ENCODE assay signal across 22 cellular contexts in genomic region chr10:6098156-6098555, GRCh38. TPM values are rescaled to one million over a fixed set of nuclear protein-coding genes. Genes with fewer than 3 reads are reported as not detected.
DNase-seq lines count a peak whose midpoint lies in the region; ATAC-seq and TF ChIP-seq lines count a peak whose summit lies in the region.
"Had no signal": no experiment of that assay in that cellular context is flagged by ENCODE, and none has a peak within 500 bp of the region (broad histone marks: within the 10 kb centered on the region; RNA-seq: fewer than 3 reads in every experiment).

No MANE protein-coding gene starts in this region.

- CTCF ChIA-PET in activated CD8-positive, alpha-beta T cell treated with anti-CD3 and anti-CD28 coated beads for 36 hours (lab: Charles Lee) = no interaction called here
- CTCF ChIA-PET in activated CD8-positive, alpha-beta T cell treated with anti-CD3 and anti-CD28 coated beads, Interleukin-2, amount 10 ng/mL, durations not matched to agents 7 days and 5 days (lab: Charles Lee) = no interaction called here
- CTCF ChIA-PET in CD4-positive, alpha-beta T cell (lab: Charles Lee) = no interaction called here

- TF ChIP-seq CTCF in activated CD8-positive, alpha-beta T cell treated with anti-CD3 and anti-CD28 coated beads for 36 hours (IDR thresholded peaks at IDR 0.05) = no peak
- TF ChIP-seq CTCF in CD4-positive, alpha-beta T cell (IDR thresholded peaks at IDR 0.05) = no peak

- no peaks in the 10 kb centered on the region for H3K27me3 Mint-ChIP-seq in activated CD8-positive, alpha-beta T cell treated with anti-CD3 and anti-CD28 coated beads for 36 hours
- H3K27me3 Mint-ChIP-seq in activated CD8-positive, alpha-beta T cell treated with anti-CD3 and anti-CD28 coated beads, Interleukin-2, amount 10 ng/mL, durations not matched to agents 7 days and 5 days (ENCODE audit: low read depth) = no peaks in the 10 kb centered on the region
- no peaks in the 10 kb centered on the region for H3K27me3 Mint-ChIP-seq in CD4-positive, alpha-beta T cell
- H3K27me3 Mint-ChIP-seq in T-helper 17 cell (no peaks in the 10 kb centered on the region), memory B cell (no peaks in the 10 kb centered on the region)

- peaks cover 57% of the 10 kb centered on the region for H3K4me1 Mint-ChIP-seq in activated CD8-positive, alpha-beta T cell treated with anti-CD3 and anti-CD28 coated beads for 36 hours (ENCODE audit: low read depth)
- H3K4me1 Mint-ChIP-seq in activated CD8-positive, alpha-beta T cell treated with anti-CD3 and anti-CD28 coated beads, Interleukin-2, amount 10 ng/mL, durations not matched to agents 7 days and 5 days (ENCODE audit: low read depth) = peaks cover 45% of the 10 kb centered on the region
- H3K4me1 Mint-ChIP-seq in CD4-positive, alpha-beta T cell (ENCODE audit: low read depth) = peaks cover 47% of the 10 kb centered on the region
- H3K4me1 Mint-ChIP-seq in T-helper 17 cell = peaks cover 32% of the 10 kb centered on the region
- H3K4me1 Mint-ChIP-seq in memory B cell = peaks cover 28% of the 10 kb centered on the region

- POLR2A ChIA-PET in activated CD8-positive, alpha-beta T cell treated with anti-CD3 and anti-CD28 coated beads for 36 hours (lab: Charles Lee) = interaction anchor here (0.9 kb wide), 1 partner anchor 9 kb away, joined by 3 read pairs; no protein-coding TSS in a partner anchor
- POLR2A ChIA-PET in activated CD8-positive, alpha-beta T cell treated with anti-CD3 and anti-CD28 coated beads, Interleukin-2, amount 10 ng/mL, durations not matched to agents 7 days and 5 days (lab: Charles Lee) = no interaction called here
- POLR2A ChIA-PET in CD4-positive, alpha-beta T cell (lab: Charles Lee) = no interaction called here

- intact Hi-C loops in activated CD8-positive, alpha-beta T cell treated with anti-CD3 and anti-CD28 coated beads for 36 hours (cut with micrococcal nuclease) = no loop called here
- intact Hi-C loops in CD4-positive, alpha-beta T cell (cut with DNase I, micrococcal nuclease) = no loop called here
- intact Hi-C loops in sciatic nerve (cut with DNase I) = no loop called here

- H3K4me3 Mint-ChIP-seq in activated CD8-positive, alpha-beta T cell treated with anti-CD3 and anti-CD28 coated beads for 36 hours = no peak overlapping the region
- H3K4me3 Mint-ChIP-seq in activated CD8-positive, alpha-beta T cell treated with anti-CD3 and anti-CD28 coated beads, Interleukin-2, amount 10 ng/mL, durations not matched to agents 7 days and 5 days = no peak overlapping the region
- no peak overlapping the region for H3K4me3 Mint-ChIP-seq in CD4-positive, alpha-beta T cell
- H3K4me3 Mint-ChIP-seq in T-helper 17 cell = no peak overlapping the region
- H3K4me3 Mint-ChIP-seq in memory B cell = no peak overlapping the region

- H3K27ac Mint-ChIP-seq in activated CD8-positive, alpha-beta T cell treated with anti-CD3 and anti-CD28 coated beads for 36 hours = peak overlapping the region; percentile 59
- H3K27ac Mint-ChIP-seq in activated CD8-positive, alpha-beta T cell treated with anti-CD3 and anti-CD28 coated beads, Interleukin-2, amount 10 ng/mL, durations not matched to agents 7 days and 5 days = no peak overlapping the region
- H3K27ac Mint-ChIP-seq in CD4-positive, alpha-beta T cell = peak overlapping the region; percentile 29
- H3K27ac Mint-ChIP-seq in T-helper 17 cell = peak overlapping the region; percentile 37
- H3K27ac Mint-ChIP-seq in memory B cell = peak overlapping the region; percentile 4

- peaks cover 71% of the 10 kb centered on the region for H3K36me3 Mint-ChIP-seq in activated CD8-positive, alpha-beta T cell treated with anti-CD3 and anti-CD28 coated beads for 36 hours (ENCODE audit: low read depth)
- peaks cover 68% of the 10 kb centered on the region for H3K36me3 Mint-ChIP-seq in activated CD8-positive, alpha-beta T cell treated with anti-CD3 and anti-CD28 coated beads, Interleukin-2, amount 10 ng/mL, durations not matched to agents 7 days and 5 days (ENCODE audit: low read depth)
- H3K36me3 Mint-ChIP-seq in CD4-positive, alpha-beta T cell (ENCODE audit: low read depth) = peaks cover 66% of the 10 kb centered on the region
- H3K36me3 Mint-ChIP-seq in T-helper 17 cell (ENCODE audit: low read depth) (peaks cover 6% of the 10 kb centered on the region), memory B cell (peaks cover 26% of the 10 kb centered on the region)

- H3K9me3 ChIP-seq in CD4-positive, alpha-beta T cell (ENCODE audit: control insufficient read depth, low read length) = no peaks in the 10 kb centered on the region
- H3K9me3 ChIP-seq in T-helper 17 cell (ENCODE audit: control insufficient read depth, low read length, poor library complexity, severe bottlenecking) = no peaks in the 10 kb centered on the region
- H3K9me3 ChIP-seq: SK-N-SH had no signal

- no peaks in the 10 kb centered on the region for H3K27me3 ChIP-seq in CD4-positive, alpha-beta T cell (ENCODE audit: control insufficient read depth, insufficient read depth, low read length)

- ATAC-seq in activated CD8-positive, alpha-beta T cell treated with anti-CD3 and anti-CD28 coated beads for 36 hours = no peak
- no peak for ATAC-seq in activated CD8-positive, alpha-beta T cell treated with anti-CD3 and anti-CD28 coated beads, Interleukin-2, amount 10 ng/mL, durations not matched to agents 7 days and 5 days
- ATAC-seq in CD4-positive, alpha-beta T cell (ENCODE audit: poor library complexity) = no peak
- ATAC-seq in T-helper 17 cell = no peak
- ATAC-seq in memory B cell (ENCODE audit: low read depth) = no peak
- no peak for ATAC-seq in HG02588 (IDR thresholded peaks at IDR 0.05; ENCODE audit: unreplicated experiment)
- ATAC-seq in sciatic nerve = no peak
- ATAC-seq: Panc1 had no signal

- no peaks in the 10 kb centered on the region for H3K9me3 Mint-ChIP-seq in activated CD8-positive, alpha-beta T cell treated with anti-CD3 and anti-CD28 coated beads for 36 hours
- H3K9me3 Mint-ChIP-seq in activated CD8-positive, alpha-beta T cell treated with anti-CD3 and anti-CD28 coated beads, Interleukin-2, amount 10 ng/mL, durations not matched to agents 7 days and 5 days (ENCODE audit: insufficient read depth) = no peaks in the 10 kb centered on the region
- H3K9me3 Mint-ChIP-seq in CD4-positive, alpha-beta T cell = no peaks in the 10 kb centered on the region
- H3K9me3 Mint-ChIP-seq in memory B cell = no peaks in the 10 kb centered on the region

- no peak overlapping the region for H3K27ac ChIP-seq in CD4-positive, alpha-beta T cell (ENCODE audit: low read depth, low read length)
- H3K27ac ChIP-seq: C4-2B had no signal

- DNase-seq in activated CD8-positive, alpha-beta T cell treated with anti-CD3 and anti-CD28 coated beads for 36 hours = no peak
- no peak for DNase-seq in activated CD8-positive, alpha-beta T cell treated with anti-CD3 and anti-CD28 coated beads, Interleukin-2, amount 10 ng/mL, durations not matched to agents 7 days and 5 days
- DNase-seq in CD4-positive, alpha-beta T cell = no peak
- DNase-seq in T-helper 17 cell (no peak), memory B cell (ENCODE audit: low spot score in 2 of 2) (no peak), sciatic nerve (ENCODE audit: low spot score) (no peak)
- DNase-seq: DMS79 treated with DMSO at 0.1 percent for 48 hours, H7, Karpas-422, MV-4-11, NCI-H1694, NCI-H2081, NCI-H2171, NCI-H345, NCI-H524, NCI-H774, SIG-M5, SK-N-SH had no signal

RNA-seq across cellular contexts. Expression of gene RBM17, which starts 9.3 kb away (rescaled TPM):
- total RNA-seq in activated CD8-positive, alpha-beta T cell treated with anti-CD3 and anti-CD28 coated beads for 36 hours = 100 to 1,000 TPM; 284 to 285 TPM
- total RNA-seq in activated CD8-positive, alpha-beta T cell treated with anti-CD3 and anti-CD28 coated beads, Interleukin-2, amount 10 ng/mL, durations not matched to agents 7 days and 5 days = 100 to 1,000 TPM; 213 to 217 TPM
- total RNA-seq in CD4-positive, alpha-beta T cell = 100 to 1,000 TPM; 143 to 150 TPM
- 100 to 1,000 TPM; 133 to 146 TPM for total RNA-seq in T-helper 17 cell
- 95.0 TPM for total RNA-seq in sciatic nerve

RNA-seq across cellular contexts. Expression of gene IL2RA, which starts 36.0 kb away (rescaled TPM):
- total RNA-seq in activated CD8-positive, alpha-beta T cell treated with anti-CD3 and anti-CD28 coated beads for 36 hours = 100 to 1,000 TPM; 868 to 874 TPM
- total RNA-seq in activated CD8-positive, alpha-beta T cell treated with anti-CD3 and anti-CD28 coated beads, Interleukin-2, amount 10 ng/mL, durations not matched to agents 7 days and 5 days = 100 to 1,000 TPM; 174 to 177 TPM
- 1 to 10 TPM; 4.9 to 5.4 TPM for total RNA-seq in CD4-positive, alpha-beta T cell
- total RNA-seq in T-helper 17 cell (10 to 100 TPM; 51.7 to 59.2 TPM), sciatic nerve (1.1 TPM)
- total RNA-seq: H7, M059J had no signal

Comparison
In these comparisons a context has a peak if more than half of its experiments do, and no peak if none do; other contexts are left out.
1. RNA of gene IL2RA, which starts 36.0 kb away (total RNA-seq): 868 to 874 TPM in activated CD8-positive, alpha-beta T cell treated with anti-CD3 and anti-CD28 coated beads for 36 hours, 174 to 177 TPM in activated CD8-positive, alpha-beta T cell treated with anti-CD3 and anti-CD28 coated beads, Interleukin-2, amount 10 ng/mL, durations not matched to agents 7 days and 5 days and 51.7 to 59.2 TPM in T-helper 17 cell; 4.9 to 5.4 TPM in CD4-positive, alpha-beta T cell and 1.1 TPM in sciatic nerve (single experiment); every median in the first group is over 4 times any median in the second.